ENCODE assay signal across 10 cellular contexts in the genomic region with DNA sequence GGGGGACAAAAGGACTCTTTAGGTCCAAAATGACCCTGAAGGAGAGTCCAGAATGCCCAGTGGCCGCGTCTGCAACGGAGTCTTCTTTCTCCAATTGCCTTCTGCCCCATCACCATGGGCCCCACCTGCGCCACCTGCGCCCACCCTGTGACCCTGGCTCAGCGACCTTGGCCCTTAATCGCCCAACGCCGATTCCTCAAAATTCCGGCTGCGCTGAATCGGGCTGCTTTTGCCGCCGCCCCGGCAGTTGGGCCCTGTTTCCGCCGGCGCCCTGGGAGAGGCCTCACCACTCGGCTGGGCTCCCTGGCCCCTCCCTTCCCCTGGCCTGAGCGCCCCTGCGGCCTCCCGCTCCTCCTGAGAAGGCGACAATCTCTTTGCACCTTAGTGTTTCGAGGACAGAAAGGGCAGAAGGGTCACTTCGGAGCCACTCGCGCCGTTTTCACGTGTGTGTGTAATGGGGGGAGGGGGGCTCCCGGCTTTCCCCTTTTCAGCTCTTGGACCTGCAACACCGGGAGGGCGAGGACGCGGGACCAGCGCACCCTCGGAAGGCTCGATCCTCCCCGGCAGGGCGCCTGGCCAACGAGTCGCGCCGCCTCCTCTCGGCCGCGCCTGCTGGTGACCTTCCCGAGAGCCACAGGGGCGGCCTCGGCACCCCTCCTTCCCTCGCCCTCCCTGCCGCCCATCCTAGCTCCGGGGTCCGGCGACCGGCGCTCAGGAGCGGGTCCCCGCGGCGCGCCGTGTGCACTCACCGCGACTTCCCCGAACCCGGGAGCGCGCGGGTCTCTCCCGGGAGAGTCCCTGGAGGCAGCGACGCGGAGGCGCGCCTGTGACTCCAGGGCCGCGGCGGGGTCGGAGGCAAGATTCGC. TPM values are rescaled to one million over a fixed set of nuclear protein-coding genes. Genes with fewer than 3 reads are reported as not detected.
DNase-seq lines count a peak whose midpoint lies in the region; TF ChIP-seq lines count a peak whose summit lies in the region.
"Had no signal": no experiment of that assay in that cellular context is flagged by ENCODE, and none has a peak within 500 bp of the region (broad histone marks: within the 10 kb centered on the region; RNA-seq: fewer than 3 reads in every experiment).

No MANE protein-coding gene starts in this region.

- peak; percentile 59 for DNase-seq in activated CD8-positive, alpha-beta memory T cell treated with anti-CD3 and anti-CD28 coated beads, Interleukin-2, amount 50 U/mL, for 48 hours
- no peak for DNase-seq in activated CD8-positive, alpha-beta memory T cell treated with anti-CD3 and anti-CD28 coated beads for 24 hours
- DNase-seq in WERI-Rb-1 (peak; percentile 58), kidney tubule cell (ENCODE audit: low spot score) (peak; percentile 68), type B pancreatic cell (ENCODE audit: extremely low spot score, unreplicated experiment) (no peak)
- no peak for DNase-seq in stimulated activated CD8-positive, alpha-beta memory T cell treated with anti-CD3 and anti-CD28 coated beads, Interleukin-4, amount 100 ng/mL, for 48 hours
- DNase-seq in activated T-helper 2 cell treated with anti-CD3 and anti-CD28 coated beads, Interferon-gamma antibody, Interleukin-2, Interleukin-4, amounts not matched to agents 10 μg/mL and 5 μg/mL and 100 μg/mL, durations not matched to agents 14 hours and 24 hours and 36 hours (ENCODE audit: low spot score), result no peak
- DNase-seq in stimulated activated CD4-positive, alpha-beta T cell treated with anti-CD3 and anti-CD28 coated beads, Interleukin-4, amount 100 ng/mL, for 4 hours, result no peak
- DNase-seq: DND-41, T-helper 1 cell had no signal

- no peak overlapping the region for H3K27ac ChIP-seq in WERI-Rb-1

- no peaks in the 10 kb centered on the region for H3K9me3 Mint-ChIP-seq in type B pancreatic cell
- no peaks in the 10 kb centered on the region for H3K9me3 Mint-ChIP-seq in activated T-helper 2 cell treated with anti-CD3 and anti-CD28 coated beads, Interferon-gamma antibody, Interleukin-2, Interleukin-4, amounts not matched to agents 10 μg/mL and 5 μg/mL and 100 μg/mL, durations not matched to agents 14 hours and 24 hours and 36 hours

- no peaks in the 10 kb centered on the region for H3K36me3 ChIP-seq in WERI-Rb-1

- peaks cover 12% of the 10 kb centered on the region for H3K9me3 ChIP-seq in WERI-Rb-1 (ENCODE audit: severe bottlenecking)

- peaks cover 98% of the 10 kb centered on the region for H3K27me3 ChIP-seq in WERI-Rb-1 (ENCODE audit: insufficient read depth, low read depth, severe bottlenecking)

- peaks cover 85% of the 10 kb centered on the region for H3K27me3 Mint-ChIP-seq in type B pancreatic cell
- H3K27me3 Mint-ChIP-seq in activated T-helper 2 cell treated with anti-CD3 and anti-CD28 coated beads, Interferon-gamma antibody, Interleukin-2, Interleukin-4, amounts not matched to agents 10 μg/mL and 5 μg/mL and 100 μg/mL, durations not matched to agents 14 hours and 24 hours and 36 hours (ENCODE audit: low read depth), result peaks cover 72% of the 10 kb centered on the region

- TF ChIP-seq CTCF in WERI-Rb-1 (IDR thresholded peaks at IDR 0.05; ENCODE audit: low read depth, low read length) (no peak), type B pancreatic cell (conservative IDR thresholded peaks at IDR 0.05) (no peak)

- intact Hi-C loops in activated T-helper 2 cell treated with anti-CD3 and anti-CD28 coated beads, Interferon-gamma antibody, Interleukin-2, Interleukin-4, amounts not matched to agents 10 μg/mL and 5 μg/mL and 100 μg/mL, durations not matched to agents 14 hours and 24 hours and 36 hours (cut with micrococcal nuclease), result loop anchor here (10.0 kb wide), 1 partner anchor 1216 kb away; a partner anchor contains a TSS

- H3K4me1 Mint-ChIP-seq in type B pancreatic cell (ENCODE audit: unreplicated experiment), result peaks cover 16% of the 10 kb centered on the region
- H3K4me1 Mint-ChIP-seq in activated T-helper 2 cell treated with anti-CD3 and anti-CD28 coated beads, Interferon-gamma antibody, Interleukin-2, Interleukin-4, amounts not matched to agents 10 μg/mL and 5 μg/mL and 100 μg/mL, durations not matched to agents 14 hours and 24 hours and 36 hours (ENCODE audit: low read depth), result peaks cover 10% of the 10 kb centered on the region

- H3K27ac Mint-ChIP-seq in type B pancreatic cell, result no peak overlapping the region
- no peak overlapping the region for H3K27ac Mint-ChIP-seq in activated T-helper 2 cell treated with anti-CD3 and anti-CD28 coated beads, Interferon-gamma antibody, Interleukin-2, Interleukin-4, amounts not matched to agents 10 μg/mL and 5 μg/mL and 100 μg/mL, durations not matched to agents 14 hours and 24 hours and 36 hours

- H3K4me3 Mint-ChIP-seq in type B pancreatic cell, result peak overlapping the region; percentile 47
- H3K4me3 Mint-ChIP-seq in activated T-helper 2 cell treated with anti-CD3 and anti-CD28 coated beads, Interferon-gamma antibody, Interleukin-2, Interleukin-4, amounts not matched to agents 10 μg/mL and 5 μg/mL and 100 μg/mL, durations not matched to agents 14 hours and 24 hours and 36 hours (ENCODE audit: low read depth), result no peak overlapping the region

- peaks cover 9% of the 10 kb centered on the region for H3K36me3 Mint-ChIP-seq in type B pancreatic cell
- H3K36me3 Mint-ChIP-seq in activated T-helper 2 cell treated with anti-CD3 and anti-CD28 coated beads, Interferon-gamma antibody, Interleukin-2, Interleukin-4, amounts not matched to agents 10 μg/mL and 5 μg/mL and 100 μg/mL, durations not matched to agents 14 hours and 24 hours and 36 hours (ENCODE audit: low read depth), result no peaks in the 10 kb centered on the region

- H3K4me3 ChIP-seq in WERI-Rb-1 (ENCODE audit: low read depth, low read length), result peak overlapping the region; percentile 49

RNA-seq across cellular contexts. Expression of a gene that starts 0.5 kb away (rescaled TPM):
- total RNA-seq in type B pancreatic cell (ENCODE audit: low replicate concordance), result 0.50 and 14.8 TPM in 2 replicates
- 0.18 and 0.21 TPM in 2 replicates for total RNA-seq in activated T-helper 2 cell treated with anti-CD3 and anti-CD28 coated beads, Interferon-gamma antibody, Interleukin-2, Interleukin-4, amounts not matched to agents 10 μg/mL and 5 μg/mL and 100 μg/mL, durations not matched to agents 14 hours and 24 hours and 36 hours

Comparison
In these comparisons a context has a peak if more than half of its experiments do, and no peak if none do; other contexts are left out.
1. DNase-seq: peak in activated CD8-positive, alpha-beta memory T cell treated with anti-CD3 and anti-CD28 coated beads, Interleukin-2, amount 50 U/mL, for 48 hours (single experiment), WERI-Rb-1 (single experiment) and kidney tubule cell (single experiment); none in activated CD8-positive, alpha-beta memory T cell treated with anti-CD3 and anti-CD28 coated beads for 24 hours (single experiment), type B pancreatic cell (single experiment), stimulated activated CD8-positive, alpha-beta memory T cell treated with anti-CD3 and anti-CD28 coated beads, Interleukin-4, amount 100 ng/mL, for 48 hours (single experiment), activated T-helper 2 cell treated with anti-CD3 and anti-CD28 coated beads, Interferon-gamma antibody, Interleukin-2, Interleukin-4, amounts not matched to agents 10 μg/mL and 5 μg/mL and 100 μg/mL, durations not matched to agents 14 hours and 24 hours and 36 hours (single experiment) and stimulated activated CD4-positive, alpha-beta T cell treated with anti-CD3 and anti-CD28 coated beads, Interleukin-4, amount 100 ng/mL, for 4 hours (0 of 2).